In the genomic region with DNA sequence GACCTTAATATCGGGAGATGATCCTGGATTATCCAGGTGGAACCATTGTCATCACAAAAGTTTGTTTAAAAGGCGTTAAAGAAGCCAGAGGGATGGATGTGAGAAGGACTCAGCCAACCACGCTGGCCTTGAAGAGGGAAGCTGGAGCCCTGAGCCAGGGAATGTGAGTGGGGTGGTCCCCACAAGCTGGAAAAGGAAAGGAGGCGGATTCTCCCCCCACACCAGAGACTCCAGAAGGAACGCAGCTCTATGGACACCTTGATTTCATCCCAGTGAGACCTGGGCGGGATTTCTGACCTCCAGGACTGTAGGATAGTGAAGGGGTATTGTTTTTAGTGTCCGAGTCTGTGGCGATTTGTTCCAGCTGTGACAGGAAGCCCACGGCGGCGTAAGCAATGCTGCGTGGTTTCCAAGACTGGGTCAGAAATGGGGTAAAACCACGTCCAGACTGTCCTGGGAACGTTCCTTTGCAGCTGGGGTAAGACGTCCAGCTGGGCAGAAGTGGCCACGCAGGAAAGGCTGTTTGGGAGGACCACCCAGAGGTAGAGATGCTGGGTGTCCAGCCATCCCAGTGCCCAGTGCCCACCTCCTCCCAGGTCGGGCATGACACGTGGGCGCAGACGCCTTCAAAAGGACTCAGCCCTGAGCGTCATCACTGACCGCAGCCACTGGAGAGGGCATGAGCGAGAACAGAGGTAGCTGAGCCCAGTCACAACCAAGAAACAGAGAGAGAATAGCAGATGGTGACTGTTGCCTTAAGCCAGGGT, we compare ENCODE assay signal across 26 cellular contexts.
DNase-seq lines count a peak whose midpoint lies in the region; ATAC-seq, FAIRE-seq and TF ChIP-seq lines count a peak whose summit lies in the region.
"Had no signal": no experiment of that assay in that cellular context is flagged by ENCODE, and none has a peak within 500 bp of the region (broad histone marks: within the 10 kb centered on the region; RNA-seq: fewer than 3 reads in every experiment).

No MANE protein-coding gene starts in this region.

- H3K9me3 ChIP-seq in HepG2 (ENCODE audit: low read length) (no peaks in the 10 kb centered on the region), right lobe of liver (no peaks in the 10 kb centered on the region), ovary (no peaks in the 10 kb centered on the region)
- H3K9me3 ChIP-seq: BE2C, HAP-1 had no signal

- H3K27me3 ChIP-seq in HepG2 (ENCODE audit: control insufficient read depth in 1 of 2, insufficient read depth in 2 of 2, low read length in 2 of 2), result no peaks in the 10 kb centered on the region
- no peaks in the 10 kb centered on the region for H3K27me3 ChIP-seq in right lobe of liver
- H3K27me3 ChIP-seq in ovary, result no peaks in the 10 kb centered on the region
- H3K27me3 ChIP-seq: BE2C; BLaER1 treated with 17β-estradiol and CSF1 and Interleukin-3, amounts not matched to agents 10 nM and 100 nM had no signal

- H3K27me3 Mint-ChIP-seq in chondrocyte (ENCODE audit: low read depth) (no peaks in the 10 kb centered on the region), T-cell (peaks cover 0 to 3% of the 10 kb centered on the region in 2 donors)
- H3K27me3 Mint-ChIP-seq: CD4-positive, alpha-beta T cell had no signal

- WGBS in HepG2 (ENCODE audit: low lambda C conversion rate), result 89% methylated on average over 23 of the region's 23 CpGs
- 76% methylated on average over 18 of the region's 23 CpGs for WGBS in right lobe of liver (ENCODE audit: insufficient coverage, low coverage, low lambda C conversion rate, missing lambda C conversion rate)
- 11 to 26% (median 18%) methylated on average over 23 of the region's 23 CpGs for WGBS in ovary, 3 donors

- no peak for TF ChIP-seq RAD21 in HepG2 (CRISPR knock-in tag; IDR thresholded peaks at IDR 0.05)

- POLR2A ChIA-PET in HepG2 (lab: Yijun Ruan, JAX) (interaction anchor here (1.5 kb wide), 1 partner anchor 60 kb away, joined by 4 read pairs; no protein-coding TSS in a partner anchor), T-cell (lab: Charles Lee) (no interaction called here)

- H3K27ac ChIP-seq in HepG2 (ENCODE audit: extremely low read length, insufficient read depth, low read length) (no peak overlapping the region), right lobe of liver (no peak overlapping the region), ovary (peak overlapping the region; percentile 55 to 94)
- H3K27ac ChIP-seq: A549; BLaER1 treated with 17β-estradiol and CSF1 and Interleukin-3, amounts not matched to agents 10 nM and 100 nM had no signal

- no peak overlapping the region for H3K4me2 ChIP-seq in HepG2 (ENCODE audit: low read depth, low read length)
- H3K4me2 ChIP-seq: A549; BLaER1 treated with 17β-estradiol and CSF1 and Interleukin-3, amounts not matched to agents 10 nM and 100 nM; GM23338 had no signal

- TF ChIP-seq EP300 in HepG2 (IDR thresholded peaks at IDR 0.05; ENCODE audit: low read depth in 2 of 2, low read length in 2 of 2) (no peak), HepG2 (CRISPR knock-in tag; IDR thresholded peaks at IDR 0.05; ENCODE audit: borderline replicate concordance) (no peak), ovary (IDR thresholded peaks at IDR 0.05) (no peak)

- H3K4me1 Mint-ChIP-seq in chondrocyte (ENCODE audit: low read depth), result no peaks in the 10 kb centered on the region
- no peaks in the 10 kb centered on the region for H3K4me1 Mint-ChIP-seq in T-cell
- H3K4me1 Mint-ChIP-seq: CD14-positive monocyte, GM23338 had no signal

- TF ChIP-seq POLR2A in HepG2 (IDR thresholded peaks at IDR 0.05; ENCODE audit: insufficient read depth in 1 of 2, low read depth in 2 of 2, low read length in 2 of 2) (no peak), right lobe of liver (IDR thresholded peaks at IDR 0.05) (no peak), ovary (IDR thresholded peaks at IDR 0.05) (no peak)

- no peak overlapping the region for H3K4me3 Mint-ChIP-seq in chondrocyte (ENCODE audit: unreplicated experiment)
- no peak overlapping the region for H3K4me3 Mint-ChIP-seq in T-cell
- H3K4me3 Mint-ChIP-seq: CD14-positive monocyte; CD4-positive, alpha-beta T cell; GM23338; HFFc6 had no signal

- FAIRE-seq in HepG2 (lab: Jason Lieb, UNC), result no peak
- FAIRE-seq: A549, G401.6, GM12892, GM19239, H54 had no signal

- ATAC-seq in HepG2, result no peak
- no peak for ATAC-seq in right lobe of liver
- ATAC-seq in HG03139 (IDR thresholded peaks at IDR 0.05; ENCODE audit: unreplicated experiment), result no peak
- no peak for ATAC-seq in T-cell (replicated peaks in 1 of 4)
- ATAC-seq: A549, GM23338 had no signal

- no TSS peak for BruUV-seq in HepG2 (replicated peaks; lab: Mats Ljungman, UMichigan)

- H3K9me3 Mint-ChIP-seq in chondrocyte (ENCODE audit: low read depth) (peaks cover 58% of the 10 kb centered on the region), T-cell (peaks cover 33 to 46% (median 39%) of the 10 kb centered on the region in 3 donors)

- H3K4me3 ChIP-seq in HepG2 (replicated peaks in 1 of 3; ENCODE audit: insufficient read depth in 1 of 3, low read depth in 2 of 3, low read length in 3 of 3), result no peak overlapping the region
- H3K4me3 ChIP-seq in right lobe of liver, result no peak overlapping the region
- no peak overlapping the region for H3K4me3 ChIP-seq in ovary
- H3K4me3 ChIP-seq: A549; BLaER1 treated with 17β-estradiol and CSF1 and Interleukin-3, amounts not matched to agents 10 nM and 100 nM; GM23338; HAP-1 had no signal

- TF ChIP-seq CTCF in HepG2 (CRISPR knock-in tag; IDR thresholded peaks at IDR 0.05) (no peak), right lobe of liver (IDR thresholded peaks at IDR 0.05) (no peak), ovary (IDR thresholded peaks at IDR 0.05) (no peak), chondrocyte (IDR thresholded peaks at IDR 0.05) (no peak)

- H3K4me1 ChIP-seq in HepG2 (ENCODE audit: insufficient read depth, low read length) (peaks cover 22% of the 10 kb centered on the region; the same call in 1 of the 2 replicates), right lobe of liver (no peaks in the 10 kb centered on the region), ovary (ENCODE audit: insufficient read depth) (peaks cover 17% of the 10 kb centered on the region)
- H3K4me1 ChIP-seq: A549, BE2C, HAP-1 had no signal

- in situ Hi-C loops in HepG2 (cut with HindIII; ENCODE audit: extremely low pct_ligation_motif_present, low pct_unique_long_range_greater_than_20kb), result no loop called here

- H2AFZ ChIP-seq in HepG2 (ENCODE audit: low read length), result no peak overlapping the region
- H2AFZ ChIP-seq: GM23338 had no signal

- H3K36me3 ChIP-seq in HepG2 (replicated peaks in 1 of 2; ENCODE audit: control insufficient read depth in 1 of 2, insufficient read depth in 2 of 2, low read length in 2 of 2) (no peaks in the 10 kb centered on the region), right lobe of liver (no peaks in the 10 kb centered on the region), ovary (no peaks in the 10 kb centered on the region)
- H3K36me3 ChIP-seq: BE2C; BLaER1 treated with 17β-estradiol and CSF1 and Interleukin-3, amounts not matched to agents 10 nM and 100 nM; HAP-1 had no signal

- H3K9ac ChIP-seq in HepG2 (ENCODE audit: insufficient read depth, low read depth, low read length), result no peak overlapping the region
- H3K9ac ChIP-seq: BLaER1 treated with 17β-estradiol and CSF1 and Interleukin-3, amounts not matched to agents 10 nM and 100 nM had no signal

- DNase-seq in HepG2 (ENCODE audit: low spot score) (no peak), right lobe of liver (no peak), left kidney (ENCODE audit: low read depth, low spot score) (peak; percentile 13), ovary (peak; percentile 69 to 79 (median 71)), chondrocyte (ENCODE audit: low spot score) (no peak), T-cell (no peak)
- DNase-seq: 8988T; ACHN; AML-193; BE2C; Calu3; CD4-positive, alpha-beta T cell; COR-L47; DMS53; DMS79 treated with DMSO at 0.1 percent for 48 hours; HFFc6 had no signal

- intact Hi-C loops in HepG2 (cut with micrococcal nuclease; ENCODE audit: unreplicated experiment) (no loop called here), right lobe of liver (cut with DNase I) (no loop called here), ovary (cut with DNase I) (no loop called here)

- H3K79me2 ChIP-seq in HepG2 (ENCODE audit: insufficient read depth, low read length), result no peaks in the 10 kb centered on the region

- H3K36me3 Mint-ChIP-seq in chondrocyte (ENCODE audit: low read depth) (peaks cover 1% of the 10 kb centered on the region), T-cell (peaks cover 4% of the 10 kb centered on the region)
- H3K36me3 Mint-ChIP-seq: CD14-positive monocyte had no signal

- no peaks in the 10 kb centered on the region for H4K20me1 ChIP-seq in HepG2 (ENCODE audit: insufficient read depth, low read length)
- H4K20me1 ChIP-seq: BLaER1 treated with 17β-estradiol and CSF1 and Interleukin-3, amounts not matched to agents 10 nM and 100 nM had no signal

- CTCF ChIA-PET in HepG2 (lab: Yijun Ruan, JAX; ENCODE audit: low intra/inter-chr PET ratio, low total read pairs) (no interaction called here), T-cell (lab: Charles Lee) (no interaction called here)

- no peak overlapping the region for H3K27ac Mint-ChIP-seq in chondrocyte (ENCODE audit: unreplicated experiment)
- no peak overlapping the region for H3K27ac Mint-ChIP-seq in T-cell
- H3K27ac Mint-ChIP-seq: CD4-positive, alpha-beta T cell; GM23338; HFFc6 had no signal

TF ChIP-seq in HepG2, 621 proteins besides CTCF, POLR2A, EP300 and RAD21 (continues in another document):
- no peak for TF ChIP-seq GABPA (IDR thresholded peaks at IDR 0.05; ENCODE audit: low read depth, low read length)
- TF ChIP-seq GABPA (CRISPR knock-in tag; IDR thresholded peaks at IDR 0.05; ENCODE audit: low read depth), result no peak
- TF ChIP-seq BORCS8-MEF2B (CRISPR knock-in tag; IDR thresholded peaks at IDR 0.05), result no peak
- no peak for TF ChIP-seq ZNF296 (CRISPR knock-in tag; conservative IDR thresholded peaks at IDR 0.05)
- no peak for TF ChIP-seq ZNF160 (CRISPR knock-in tag; IDR thresholded peaks at IDR 0.05)
- no peak for TF ChIP-seq CHD4 (IDR thresholded peaks at IDR 0.05; ENCODE audit: borderline replicate concordance, low read length)
- TF ChIP-seq, protein P1, sequence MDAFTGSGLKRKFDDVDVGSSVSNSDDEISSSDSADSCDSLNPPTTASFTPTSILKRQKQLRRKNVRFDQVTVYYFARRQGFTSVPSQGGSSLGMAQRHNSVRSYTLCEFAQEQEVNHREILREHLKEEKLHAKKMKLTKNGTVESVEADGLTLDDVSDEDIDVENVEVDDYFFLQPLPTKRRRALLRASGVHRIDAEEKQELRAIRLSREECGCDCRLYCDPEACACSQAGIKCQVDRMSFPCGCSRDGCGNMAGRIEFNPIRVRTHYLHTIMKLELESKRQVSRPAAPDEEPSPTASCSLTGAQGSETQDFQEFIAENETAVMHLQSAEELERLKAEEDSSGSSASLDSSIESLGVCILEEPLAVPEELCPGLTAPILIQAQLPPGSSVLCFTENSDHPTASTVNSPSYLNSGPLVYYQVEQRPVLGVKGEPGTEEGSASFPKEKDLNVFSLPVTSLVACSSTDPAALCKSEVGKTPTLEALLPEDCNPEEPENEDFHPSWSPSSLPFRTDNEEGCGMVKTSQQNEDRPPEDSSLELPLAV (CRISPR knock-in tag; conservative IDR thresholded peaks at IDR 0.05; ENCODE audit: low read depth), result no peak
- TF ChIP-seq PHF5A (CRISPR knock-in tag; IDR thresholded peaks at IDR 0.05; ENCODE audit: low read depth, unreplicated experiment), result no peak
- no peak for TF ChIP-seq NKX3-1 (CRISPR knock-in tag; IDR thresholded peaks at IDR 0.05)

Comparison
In these comparisons a context has a peak if more than half of its experiments do, and no peak if none do; other contexts are left out.
1. DNase-seq: peak in left kidney (single experiment) and ovary (5 of 5); none in HepG2 (single experiment), right lobe of liver (0 of 3), chondrocyte (single experiment) and T-cell (0 of 34).
2. H3K27ac ChIP-seq: peak in ovary (2 of 2); none in HepG2 (single experiment) and right lobe of liver (0 of 3).